In the genomic region with DNA sequence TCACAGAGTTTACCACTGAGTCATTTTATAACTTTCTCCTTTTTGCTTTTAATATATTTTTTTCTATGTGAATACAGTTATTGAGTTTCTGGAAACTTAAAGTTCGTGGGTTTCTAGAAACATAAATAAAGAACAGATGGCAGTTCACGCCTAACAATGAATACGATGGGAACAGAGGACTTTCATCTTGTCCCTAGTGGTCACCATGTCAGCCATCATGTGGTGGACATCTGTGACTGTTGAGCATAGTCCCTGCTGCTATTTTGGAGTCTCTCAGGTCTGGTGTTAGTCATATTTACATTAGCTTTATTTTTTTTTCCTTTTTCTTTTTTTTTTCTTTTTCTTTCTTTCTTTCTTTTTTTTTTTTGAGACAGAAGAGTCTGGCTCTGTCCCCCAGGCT, we compare ENCODE assay signal across 18 cellular contexts.
"Had no signal": no experiment of that assay in that cellular context is flagged by ENCODE, and none has a peak within 500 bp of the region (broad histone marks: within the 10 kb centered on the region; RNA-seq: fewer than 3 reads in every experiment).

No MANE protein-coding gene starts in this region.

- DNase-seq: cortex of kidney; dorsolateral prefrontal cortex; effector CD8-positive, alpha-beta T cell; foreskin melanocyte; heart right ventricle; hypothalamus; kidney glomerular epithelial cell; mesendoderm; naive thymus-derived CD4-positive, alpha-beta T cell; nephron progenitor cell; psoas muscle; retina; right lobe of liver; stimulated activated naive CD4-positive, alpha-beta T cell; stomach; substantia nigra; transverse colon had no signal

- FAIRE-seq: islet of Langerhans had no signal
